In genomic region chr20:25408170-25408547, GRCh38 we compare ENCODE assay signal across 8 cellular contexts. TPM values are rescaled to one million over a fixed set of nuclear protein-coding genes. Genes with fewer than 3 reads are reported as not detected.
A peak's percentile ranks its signal among the peaks of the same experiment; 100 is the strongest.
DNase-seq lines count a peak whose midpoint lies in the region; ATAC-seq and TF ChIP-seq lines count a peak whose summit lies in the region.

No MANE protein-coding gene starts in this region.

- 1 to 3% methylated on average over 4 of the region's 4 CpGs for WGBS in GM23248 (ENCODE audit: low coverage in 1 of 2, low lambda C conversion rate in 2 of 2, missing lambda C conversion rate in 2 of 2), 2 experiments

- TF ChIP-seq CTCF in fibroblast of pulmonary artery (IDR thresholded peaks at IDR 0.05; ENCODE audit: low read length, missing control alignments) (no peak), gastrocnemius medialis (IDR thresholded peaks at IDR 0.05 in 4 of 5, conservative IDR thresholded peaks at IDR 0.05 in 1 of 5) (no peak)

- H3K4me2 ChIP-seq in GM23248 (ENCODE audit: unreplicated experiment): peak overlapping the region; percentile 94

- H3K27me3 ChIP-seq in GM23248 (replicated peaks; ENCODE audit: insufficient read depth) (no peaks in the 10 kb centered on the region), SJCRH30 (no peaks in the 10 kb centered on the region), gastrocnemius medialis (no peaks in the 10 kb centered on the region)

- H3K36me3 ChIP-seq in GM23248 (ENCODE audit: low read depth) (no peaks in the 10 kb centered on the region), SJCRH30 (peaks cover 21% of the 10 kb centered on the region), gastrocnemius medialis (no peaks in the 10 kb centered on the region)

- no peak for DNase-seq in GM23248
- DNase-seq in SJCRH30: no peak
- DNase-seq in fibroblast of pulmonary artery (ENCODE audit: low read depth): no peak
- DNase-seq in gastrocnemius medialis: no peak
- no peak for DNase-seq in stimulated activated CD4-positive, alpha-beta T cell treated with anti-CD3 and anti-CD28 coated beads, Interleukin-4, amount 100 ng/mL, for 1 hour
- no peak for DNase-seq in NCI-H2196 treated with DMSO at 0.1 percent for 48 hours (lab: John Stamatoyannopoulos, UW; ENCODE audit: unreplicated experiment)
- DNase-seq in effector CD4-positive, alpha-beta T cell: no peak

- ATAC-seq in gastrocnemius medialis: no peak
- ATAC-seq in HG02981 (IDR thresholded peaks at IDR 0.05; ENCODE audit: unreplicated experiment): no peak

- H3K4me3 ChIP-seq in GM23248 (peak overlapping the region; percentile 89), SJCRH30 (peak overlapping the region; percentile 77), fibroblast of pulmonary artery (replicated peaks; ENCODE audit: low read depth, low read length) (peak overlapping the region; percentile 86), gastrocnemius medialis (peak overlapping the region; percentile 63 to 72 (median 68))

- peaks cover 10% of the 10 kb centered on the region; the same call in 1 of the 2 replicates for H3K4me1 ChIP-seq in GM23248 (ENCODE audit: insufficient read depth)
- no peaks in the 10 kb centered on the region; the same call in 1 of the 2 replicates for H3K4me1 ChIP-seq in SJCRH30
- peaks cover 6 to 7% of the 10 kb centered on the region in 2 donors for H3K4me1 ChIP-seq in gastrocnemius medialis

- H2AFZ ChIP-seq in GM23248: peak overlapping the region; percentile 98

- H3K27ac ChIP-seq in GM23248: peak overlapping the region; percentile 52
- peak overlapping the region; percentile 89 for H3K27ac ChIP-seq in SJCRH30
- H3K27ac ChIP-seq in gastrocnemius medialis: no peak overlapping the region

- no peaks in the 10 kb centered on the region for H4K20me1 ChIP-seq in GM23248 (ENCODE audit: insufficient read depth)

- TF ChIP-seq POLR2A in gastrocnemius medialis (IDR thresholded peaks at IDR 0.05): no peak

- peak overlapping the region; percentile 87 for H3K9ac ChIP-seq in GM23248

- H3K9me3 ChIP-seq in GM23248 (ENCODE audit: low read depth): no peaks in the 10 kb centered on the region
- H3K9me3 ChIP-seq in SJCRH30 (replicated peaks): no peaks in the 10 kb centered on the region; the same call in 1 of the 2 replicates
- H3K9me3 ChIP-seq in gastrocnemius medialis: no peaks in the 10 kb centered on the region

- peaks cover 23% of the 10 kb centered on the region for H3K79me2 ChIP-seq in GM23248 (ENCODE audit: insufficient read depth)

- no peaks in the 10 kb centered on the region for H3F3A ChIP-seq in GM23248 (ENCODE audit: insufficient read depth)

- in situ Hi-C loops in GM23248 (cut with MboI) (loop anchor here (10.0 to 25.0 kb wide), 4 partner anchors 279 to 454 kb away; partner anchors contain the start of genes APMAP and ZNF337), gastrocnemius medialis (cut with MboI; ENCODE audit: low sequenced_read_pairs in 4 of 4) (loop anchor here in 1 of 4 donors (5.0 kb wide), 1 partner anchor 416 kb away; the partner anchor contains the start of gene APMAP)

- intact Hi-C loops in gastrocnemius medialis (cut with DNase I; ENCODE audit: low total_unique reads): no loop called here

- no peaks in the 10 kb centered on the region for H3K9me2 ChIP-seq in GM23248 (ENCODE audit: insufficient read depth)

RNA-seq across cellular contexts. Expression of gene GINS1, which starts 0.7 kb away (rescaled TPM):
- 2.9 and 7.5 TPM in 2 replicates for total RNA-seq in GM23248 (2014; rRNA removed; shearing (Covaris generic))
- polyA plus RNA-seq in GM23248 (2016; fragmentation: Nextera tagmentation; extraction: Ambion mirVana): 4.4 and 5.2 TPM in 2 replicates
- 76.4 and 85.0 TPM in 2 replicates for total RNA-seq in SJCRH30 (2014; rRNA removed; shearing (Covaris generic))
- total RNA-seq in gastrocnemius medialis: under 1 TPM in 2 of 4 donors, not detected in 2; 0.07 to 0.20 TPM

RNA-seq across cellular contexts. Expression of gene ABHD12, which starts 17.5 kb away (rescaled TPM):
- 48.6 and 50.6 TPM in 2 replicates for total RNA-seq in GM23248 (2014; rRNA removed; shearing (Covaris generic))
- polyA plus RNA-seq in GM23248 (2016; fragmentation: Nextera tagmentation; extraction: Ambion mirVana): 75.0 and 82.1 TPM in 2 replicates
- 33.2 and 33.8 TPM in 2 replicates for total RNA-seq in SJCRH30 (2014; rRNA removed; shearing (Covaris generic))
- total RNA-seq in gastrocnemius medialis: 10 to 100 TPM; 11.9 to 18.4 (median 13.8) TPM

Comparison
In these comparisons a context has a peak if more than half of its experiments do, and no peak if none do; other contexts are left out.
1. H3K27ac ChIP-seq: peak in GM23248 (single experiment) and SJCRH30 (single experiment); none in gastrocnemius medialis (0 of 4).
2. Peak in every context shown above with its lines, with median percentiles within 50 percentile points of each other: H3K4me3 ChIP-seq.